13 cellular contexts compared by ENCODE assay signal in genomic region chr5:89308606-89309040, GRCh38.
DNase-seq lines count a peak whose midpoint lies in the region; ATAC-seq, FAIRE-seq and TF ChIP-seq lines count a peak whose summit lies in the region.
"Had no signal": no experiment of that assay in that cellular context is flagged by ENCODE, and none has a peak within 500 bp of the region (broad histone marks: within the 10 kb centered on the region; RNA-seq: fewer than 3 reads in every experiment).

No MANE protein-coding gene starts in this region.

- H2AFZ ChIP-seq in OCI-LY1 (ENCODE audit: low read length) (peak overlapping the region; percentile 97), HepG2 (ENCODE audit: low read length) (no peak overlapping the region)

- in situ Hi-C loops in HepG2 (cut with HindIII; ENCODE audit: extremely low pct_ligation_motif_present, low pct_unique_long_range_greater_than_20kb) = no loop called here

- no peaks in the 10 kb centered on the region for H3K9me2 ChIP-seq in OCI-LY1 (ENCODE audit: low read depth, low read length)

- H3K36me3 ChIP-seq in OCI-LY1 (ENCODE audit: insufficient read depth, low read length) (no peaks in the 10 kb centered on the region), HepG2 (replicated peaks in 1 of 2; ENCODE audit: control insufficient read depth in 1 of 2, insufficient read depth in 2 of 2, low read length in 2 of 2) (no peaks in the 10 kb centered on the region)
- H3K36me3 ChIP-seq: BLaER1 had no signal

- H3K27ac ChIP-seq in OCI-LY1 (ENCODE audit: low read depth, low read length, poor library complexity, severe bottlenecking) (peak overlapping the region; percentile 58), HepG2 (ENCODE audit: extremely low read length, insufficient read depth, low read length) (no peak overlapping the region)
- H3K27ac ChIP-seq: BLaER1 had no signal

- DNase-seq in NCI-H1436 treated with DMSO at 0.1 percent for 48 hours (lab: John Stamatoyannopoulos, UW) (no peak), ecto neural progenitor cell (ENCODE audit: low spot score) (no peak), HepG2 (ENCODE audit: low spot score) (no peak), superior temporal gyrus (ENCODE audit: extremely low spot score) (no peak)
- DNase-seq: activated CD4-positive, alpha-beta memory T cell treated with anti-CD3 and anti-CD28 coated beads, Interleukin-2, amount 10 ng/mL, durations not matched to agents 7 days and 5 days; amniotic stem cell; NCI-H524 treated with DMSO at 0.1 percent for 48 hours had no signal

- H3K79me2 ChIP-seq in OCI-LY1 (ENCODE audit: insufficient read depth, low read length) = no peaks in the 10 kb centered on the region
- H3K79me2 ChIP-seq in HepG2 (ENCODE audit: insufficient read depth, low read length) = no peaks in the 10 kb centered on the region

- ATAC-seq in GM18511 (IDR thresholded peaks at IDR 0.05; ENCODE audit: unreplicated experiment) (peak; percentile 91), GM21381 (IDR thresholded peaks at IDR 0.05; ENCODE audit: unreplicated experiment) (peak; percentile 84), HG02981 (IDR thresholded peaks at IDR 0.05; ENCODE audit: unreplicated experiment) (peak; percentile 87), HepG2 (no peak)
- ATAC-seq: sciatic nerve had no signal

- FAIRE-seq in HepG2 (lab: Jason Lieb, UNC) = no peak

- CTCF ChIA-PET in HepG2 (lab: Yijun Ruan, JAX; ENCODE audit: low intra/inter-chr PET ratio, low total read pairs) = no interaction called here

- WGBS in HepG2 (ENCODE audit: low lambda C conversion rate) = 0% methylated on average over 4 of the region's 4 CpGs

- TF ChIP-seq CTCF in OCI-LY1 (IDR thresholded peaks at IDR 0.05; ENCODE audit: low read length) (no peak), HepG2 (CRISPR knock-in tag; IDR thresholded peaks at IDR 0.05) (no peak)

- H3K9me3 ChIP-seq in OCI-LY1 (ENCODE audit: low read length) = no peaks in the 10 kb centered on the region
- H3K9me3 ChIP-seq in HepG2 (ENCODE audit: low read length) = no peaks in the 10 kb centered on the region
- H3K9me3 ChIP-seq: BLaER1 had no signal

- no peaks in the 10 kb centered on the region for H3F3A ChIP-seq in OCI-LY1 (ENCODE audit: insufficient read depth, low read length)

- intact Hi-C loops in HepG2 (cut with micrococcal nuclease; ENCODE audit: unreplicated experiment) = no loop called here

- peaks cover 43% of the 10 kb centered on the region for H3K4me1 ChIP-seq in OCI-LY1 (ENCODE audit: insufficient read depth, low read length, severe bottlenecking)
- H3K4me1 ChIP-seq in HepG2 (ENCODE audit: insufficient read depth, low read length) = no peaks in the 10 kb centered on the region

- no peak overlapping the region for H3K4me3 ChIP-seq in OCI-LY1 (ENCODE audit: low read depth, low read length, poor library complexity, severe bottlenecking)
- no peak overlapping the region for H3K4me3 ChIP-seq in HepG2 (replicated peaks in 1 of 3; ENCODE audit: insufficient read depth in 1 of 3, low read depth in 2 of 3, low read length in 3 of 3)
- H3K4me3 ChIP-seq: BLaER1 had no signal

- POLR2A ChIA-PET in HepG2 (lab: Yijun Ruan, JAX) = no interaction called here

- TF ChIP-seq RAD21 in HepG2 (CRISPR knock-in tag; IDR thresholded peaks at IDR 0.05) = no peak

- TF ChIP-seq POLR2A in HepG2 (IDR thresholded peaks at IDR 0.05; ENCODE audit: insufficient read depth in 1 of 2, low read depth in 2 of 2, low read length in 2 of 2) = no peak

- H3K4me2 ChIP-seq in OCI-LY1 (ENCODE audit: low read length) (peak overlapping the region; percentile 43; the same call in 1 of the 2 replicates), HepG2 (ENCODE audit: low read depth, low read length) (no peak overlapping the region)
- H3K4me2 ChIP-seq: BLaER1 had no signal

- H3K27me3 ChIP-seq in OCI-LY1 (ENCODE audit: insufficient read depth, low read length) (no peaks in the 10 kb centered on the region), HepG2 (ENCODE audit: control insufficient read depth in 1 of 2, insufficient read depth in 2 of 2, low read length in 2 of 2) (no peaks in the 10 kb centered on the region)
- H3K27me3 ChIP-seq: BLaER1 had no signal

- no TSS peak for BruUV-seq in HepG2 (replicated peaks; lab: Mats Ljungman, UMichigan)

- no peaks in the 10 kb centered on the region for H4K20me1 ChIP-seq in OCI-LY1 (ENCODE audit: insufficient read depth, low read length)
- no peaks in the 10 kb centered on the region for H4K20me1 ChIP-seq in HepG2 (ENCODE audit: insufficient read depth, low read length)
- H4K20me1 ChIP-seq: BLaER1 had no signal

- TF ChIP-seq EP300 in HepG2 (IDR thresholded peaks at IDR 0.05; ENCODE audit: low read depth in 2 of 2, low read length in 2 of 2) (no peak), HepG2 (CRISPR knock-in tag; IDR thresholded peaks at IDR 0.05; ENCODE audit: borderline replicate concordance) (no peak)

- H3K9ac ChIP-seq in OCI-LY1 (ENCODE audit: low read length) (peak overlapping the region; percentile 25; the same call in 1 of the 2 replicates), HepG2 (ENCODE audit: insufficient read depth, low read depth, low read length) (no peak overlapping the region)
- H3K9ac ChIP-seq: BLaER1 had no signal

TF ChIP-seq in HepG2, 621 proteins besides CTCF, POLR2A, EP300 and RAD21:
- no peak for TF ChIP-seq LBX2 (CRISPR knock-in tag; IDR thresholded peaks at IDR 0.05; ENCODE audit: borderline replicate concordance)
